Comparison of ENCODE assay signal across 1 cellular context in genomic region chr6:1324926-1325325, GRCh38.
TF ChIP-seq lines count a peak whose summit lies in the region.

No MANE protein-coding gene starts in this region.

TF ChIP-seq in HepG2, 621 proteins besides CTCF, POLR2A, EP300 and RAD21 (continued from another document):
- TF ChIP-seq ZBTB43 (CRISPR knock-in tag; conservative IDR thresholded peaks at IDR 0.05) (peak; percentile 71), ZNF318 (CRISPR knock-in tag; IDR thresholded peaks at IDR 0.05) (no peak), MED13 (CRISPR knock-in tag; IDR thresholded peaks at IDR 0.05) (0 out of 2 replicates have a peak, but pooled peaks have one; percentile 63), POLR2AphosphoS5 (IDR thresholded peaks at IDR 0.05; ENCODE audit: low read depth, low read length) (no peak), ZNF644 (CRISPR knock-in tag; IDR thresholded peaks at IDR 0.05; ENCODE audit: low read depth) (peak; percentile 47; the same call in 1 of the 2 replicates), POLR2G (IDR thresholded peaks at IDR 0.05; ENCODE audit: low read depth, low read length) (peak; percentile 44), ZNF230 (CRISPR knock-in tag; IDR thresholded peaks at IDR 0.05) (no peak), KDM1A (CRISPR knock-in tag; IDR thresholded peaks at IDR 0.05) (peak; percentile 83; the same call in 1 of the 2 replicates), ZNF180 (CRISPR knock-in tag; IDR thresholded peaks at IDR 0.05; ENCODE audit: borderline replicate concordance, low read depth) (no peak), FOXK1 (CRISPR knock-in tag; IDR thresholded peaks at IDR 0.05; ENCODE audit: borderline replicate concordance, low read depth) (peak; percentile 40; the same call in 1 of the 2 replicates), ZMYM3 (CRISPR knock-in tag; IDR thresholded peaks at IDR 0.05) (peak; percentile 63; the same call in 1 of the 2 replicates), ZNF362 (CRISPR knock-in tag; IDR thresholded peaks at IDR 0.05; ENCODE audit: borderline replicate concordance) (peak; percentile 59; the same call in 1 of the 2 replicates), HMG20B (CRISPR knock-in tag; conservative IDR thresholded peaks at IDR 0.05) (0 out of 2 replicates have a peak, but pooled peaks have one; percentile 29), MED8 (CRISPR knock-in tag; IDR thresholded peaks at IDR 0.05; ENCODE audit: insufficient replicate concordance) (peak; percentile 57), NFE2L1 (CRISPR knock-in tag; IDR thresholded peaks at IDR 0.05; ENCODE audit: borderline replicate concordance) (no peak), FOXK2 (IDR thresholded peaks at IDR 0.05) (no peak), CREM (IDR thresholded peaks at IDR 0.05) (no peak), CREM (CRISPR knock-in tag; IDR thresholded peaks at IDR 0.05) (no peak), RARA (CRISPR knock-in tag; IDR thresholded peaks at IDR 0.05) (peak; percentile 98), ARID5B (CRISPR knock-in tag; IDR thresholded peaks at IDR 0.05) (peak; percentile 60; the same call in 1 of the 2 replicates), ZNF329 (CRISPR knock-in tag; IDR thresholded peaks at IDR 0.05; ENCODE audit: low read depth) (no peak), PBX2 (CRISPR knock-in tag; IDR thresholded peaks at IDR 0.05) (no peak), ATF7 (IDR thresholded peaks at IDR 0.05) (no peak), ATF7 (CRISPR knock-in tag; IDR thresholded peaks at IDR 0.05) (0 out of 2 replicates have a peak, but pooled peaks have one; percentile 14), FOXA3 (CRISPR knock-in tag; IDR thresholded peaks at IDR 0.05) (peak; percentile 23; the same call in 1 of the 2 replicates), ATAD3A (CRISPR knock-in tag; IDR thresholded peaks at IDR 0.05) (no peak), NR2F1 (CRISPR knock-in tag; IDR thresholded peaks at IDR 0.05) (peak; percentile 49 to 80), ZNF501 (CRISPR knock-in tag; IDR thresholded peaks at IDR 0.05) (no peak), ELF3 (CRISPR knock-in tag; IDR thresholded peaks at IDR 0.05) (no peak), NR2C2 (CRISPR knock-in tag; IDR thresholded peaks at IDR 0.05; ENCODE audit: borderline replicate concordance) (0 out of 2 replicates have a peak, but pooled peaks have one; percentile 23), ZNF33A (CRISPR knock-in tag; IDR thresholded peaks at IDR 0.05; ENCODE audit: borderline replicate concordance) (no peak), HOXA7 (CRISPR knock-in tag; IDR thresholded peaks at IDR 0.05) (no peak), ZNF256 (CRISPR knock-in tag; conservative IDR thresholded peaks at IDR 0.05) (no peak), NKX3-1 (CRISPR knock-in tag; IDR thresholded peaks at IDR 0.05) (0 out of 2 replicates have a peak, but pooled peaks have one; percentile 24), ZNF572 (CRISPR knock-in tag; IDR thresholded peaks at IDR 0.05) (0 out of 2 replicates have a peak, but pooled peaks have one; percentile 33), ZNF142 (CRISPR knock-in tag; IDR thresholded peaks at IDR 0.05) (no peak), ZNF670 (CRISPR knock-in tag; IDR thresholded peaks at IDR 0.05; ENCODE audit: borderline replicate concordance) (peak; percentile 7; the same call in 1 of the 2 replicates)
